Comparison of ENCODE assay signal across 8 cellular contexts in genomic region chr13:26186995-26187394, GRCh38. TPM values are rescaled to one million over a fixed set of nuclear protein-coding genes. Genes with fewer than 3 reads are reported as not detected.
DNase-seq lines count a peak whose midpoint lies in the region; ATAC-seq and TF ChIP-seq lines count a peak whose summit lies in the region.

No MANE protein-coding gene starts in this region.

- peaks cover 0 to 5% (median 0%) of the 10 kb centered on the region in 5 experiments for H3K9me3 Mint-ChIP-seq in brain
- H3K9me3 Mint-ChIP-seq in mesothelial cell of epicardium: no peaks in the 10 kb centered on the region

- no peak for TF ChIP-seq CTCF in 22Rv1 (IDR thresholded peaks at IDR 0.05)
- TF ChIP-seq CTCF in brain (conservative IDR thresholded peaks at IDR 0.05): no peak
- TF ChIP-seq CTCF in mesothelial cell of epicardium (IDR thresholded peaks at IDR 0.05; ENCODE audit: unreplicated experiment): no peak
- TF ChIP-seq CTCF in omental fat pad (IDR thresholded peaks at IDR 0.05): no peak

- ATAC-seq in omental fat pad (ENCODE audit: low FRiP score): no peak
- ATAC-seq in HG03095 (IDR thresholded peaks at IDR 0.05; ENCODE audit: unreplicated experiment): no peak
- ATAC-seq in GM19452 (IDR thresholded peaks at IDR 0.05; ENCODE audit: unreplicated experiment): no peak

- H3K27ac Mint-ChIP-seq in brain (peak overlapping the region in 2 of 5 experiments; percentile 30 to 88), mesothelial cell of epicardium (peak overlapping the region; percentile 80)

- DNase-seq in Jurkat, Clone E6-1 (ENCODE audit: low read depth, low spot score): no peak
- DNase-seq in mesothelial cell of epicardium (ENCODE audit: low spot score in 2 of 2, unreplicated experiment in 2 of 2) (no peak), omental fat pad (ENCODE audit: low spot score) (no peak), NCI-H128 (lab: John Stamatoyannopoulos, UW; ENCODE audit: unreplicated experiment) (no peak)

- H3K4me3 Mint-ChIP-seq in brain: peak overlapping the region; percentile 78 to 84 (median 82)
- H3K4me3 Mint-ChIP-seq in mesothelial cell of epicardium: peak overlapping the region; percentile 76

- peak overlapping the region; percentile 62 for H3K27ac ChIP-seq in 22Rv1

- H3K4me3 ChIP-seq in Jurkat, Clone E6-1 (ENCODE audit: low read length): peak overlapping the region; percentile 53

- H3K27me3 Mint-ChIP-seq in brain: no peaks in the 10 kb centered on the region
- H3K27me3 Mint-ChIP-seq in mesothelial cell of epicardium (ENCODE audit: low read depth): no peaks in the 10 kb centered on the region

- H3K4me1 Mint-ChIP-seq in brain (peaks cover 31% of the 10 kb centered on the region), mesothelial cell of epicardium (peaks cover 4% of the 10 kb centered on the region)

- H3K36me3 Mint-ChIP-seq in brain: peaks cover 3% of the 10 kb centered on the region
- no peaks in the 10 kb centered on the region for H3K36me3 Mint-ChIP-seq in mesothelial cell of epicardium

RNA-seq across cellular contexts. Expression of gene RNF6, which starts 35.1 kb away (rescaled TPM):
- 30.6 TPM for polyA plus RNA-seq in Jurkat, Clone E6-1 (2012; ENCODE audit: insufficient read depth, insufficient read length)
- polyA plus RNA-seq in brain (ENCODE audit: insufficient read depth, low read depth, low replicate concordance): 5.3 TPM
- total RNA-seq in mesothelial cell of epicardium: 22.5 to 24.2 TPM (median 22.8 TPM) in 3 replicates
- total RNA-seq in omental fat pad: 10 to 100 TPM; 27.0 to 33.7 (median 27.5) TPM
